Comparison of ENCODE assay signal across 9 cellular contexts in the genomic region with DNA sequence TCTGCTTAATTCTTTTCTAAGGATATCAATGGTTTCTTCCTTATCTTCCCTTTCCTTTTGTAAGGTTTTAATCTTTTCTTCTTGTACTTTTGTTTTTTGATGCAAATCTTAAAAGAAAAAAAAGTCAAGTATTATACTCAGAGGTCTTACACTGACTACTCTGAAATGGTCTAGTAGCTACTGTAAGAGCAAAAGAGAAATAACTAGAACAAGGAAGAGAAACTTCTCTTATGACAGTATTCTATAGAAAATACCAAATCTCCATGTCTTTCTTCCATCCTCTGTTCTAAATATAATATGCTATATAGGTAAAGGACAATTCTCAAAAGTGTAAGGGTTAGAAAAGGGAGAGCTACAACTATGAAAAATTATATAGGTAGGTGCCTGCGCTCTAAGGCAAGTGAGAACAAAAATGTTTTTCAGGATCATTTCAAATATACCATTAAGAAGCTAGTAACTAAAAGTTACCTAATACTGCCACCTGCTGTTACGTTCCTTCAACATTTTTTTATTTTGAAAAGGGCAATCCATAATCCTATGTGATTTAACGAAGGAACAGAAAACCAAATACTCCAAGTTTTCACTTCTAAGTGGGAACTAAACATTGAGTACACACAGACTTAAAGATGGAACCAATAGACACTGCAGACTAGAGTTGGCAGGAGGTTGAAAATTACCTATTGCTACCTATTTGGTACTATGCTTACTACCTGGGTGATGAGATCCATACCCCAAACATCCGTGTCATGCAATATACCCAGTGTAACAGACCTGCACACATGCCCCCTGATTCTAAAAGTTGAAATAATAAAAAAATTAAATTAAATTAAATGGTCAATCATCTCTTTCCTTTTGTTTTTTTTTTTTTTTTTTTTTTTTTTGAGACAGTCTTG. TPM values are rescaled to one million over a fixed set of nuclear protein-coding genes. Genes with fewer than 3 reads are reported as not detected.
DNase-seq lines count a peak whose midpoint lies in the region; ATAC-seq, FAIRE-seq and TF ChIP-seq lines count a peak whose summit lies in the region.
"Had no signal": no experiment of that assay in that cellular context is flagged by ENCODE, and none has a peak within 500 bp of the region (broad histone marks: within the 10 kb centered on the region; RNA-seq: fewer than 3 reads in every experiment).

No MANE protein-coding gene starts in this region.

- H3K27me3 ChIP-seq in bronchial epithelial cell (ENCODE audit: control insufficient read depth, insufficient read depth, low read length) (no peaks in the 10 kb centered on the region), upper lobe of left lung (no peaks in the 10 kb centered on the region)
- H3K27me3 ChIP-seq: BLaER1 had no signal

- intact Hi-C loops in left colon (cut with DNase I, micrococcal nuclease) = loop anchor here in 1 of 2 donors (2.0 kb wide), 1 partner anchor 62 kb away; no protein-coding TSS in a partner anchor

- H3K27ac ChIP-seq in upper lobe of left lung = no peak overlapping the region
- H3K27ac ChIP-seq: BLaER1 had no signal

- peaks cover 0 to 11% (median 5%) of the 10 kb centered on the region in 4 donors for H3K4me1 ChIP-seq in upper lobe of left lung
- H3K4me1 ChIP-seq: BLaER1 had no signal

- no peaks in the 10 kb centered on the region for H3K36me3 ChIP-seq in bronchial epithelial cell (ENCODE audit: control insufficient read depth, insufficient read depth, low read length)
- no peaks in the 10 kb centered on the region for H3K36me3 ChIP-seq in upper lobe of left lung

- no peaks in the 10 kb centered on the region for H3K9me3 ChIP-seq in upper lobe of left lung
- H3K9me3 ChIP-seq: BLaER1 had no signal

- ATAC-seq in HG03108 (IDR thresholded peaks at IDR 0.05; ENCODE audit: unreplicated experiment) = peak; percentile 46
- ATAC-seq in left colon = peak; percentile 30
- peak in 1 of 2 donors; percentile 75 for ATAC-seq in upper lobe of left lung (ENCODE audit: low FRiP score in 2 of 2)

- FAIRE-seq in bronchial epithelial cell (lab: Jason Lieb, UNC) = no peak

- H3K4me3 ChIP-seq in bronchial epithelial cell (ENCODE audit: low read depth, low read length) (no peak overlapping the region), upper lobe of left lung (no peak overlapping the region)
- H3K4me3 ChIP-seq: BLaER1 had no signal

- no peak for TF ChIP-seq POLR2A in upper lobe of left lung (IDR thresholded peaks at IDR 0.05)

- WGBS in upper lobe of left lung, 2 donors = 41 to 43% methylated on average over 4 of the region's 4 CpGs

- DNase-seq in NCI-H187 treated with DMSO at 0.1 percent for 48 hours (lab: John Stamatoyannopoulos, UW) = peak; percentile 6
- no peak for DNase-seq in NCI-H187 (lab: John Stamatoyannopoulos, UW)
- DNase-seq in NCI-H524 treated with DMSO at 0.1 percent for 48 hours (lab: John Stamatoyannopoulos, UW) = peak; percentile 20
- DNase-seq in bronchial epithelial cell (ENCODE audit: low read depth) = peak; percentile 54
- no peak for DNase-seq in left colon
- no peak for DNase-seq in upper lobe of left lung
- DNase-seq in activated CD8-positive, alpha-beta memory T cell treated with anti-CD3 and anti-CD28 coated beads, Interleukin-2, amount 50 U/mL, for 4 hours = no peak

- TF ChIP-seq CTCF in bronchial epithelial cell (IDR thresholded peaks at IDR 0.05; ENCODE audit: insufficient read depth, low read length, severe bottlenecking) = peak; percentile 36
- peak in 5 of 6 experiments; percentile 21 to 67 (median 56) for TF ChIP-seq CTCF in upper lobe of left lung (IDR thresholded peaks at IDR 0.05)

- no peak for TF ChIP-seq EP300 in upper lobe of left lung (IDR thresholded peaks at IDR 0.05)

RNA-seq across cellular contexts. Expression of a gene that starts 36.7 kb away (rescaled TPM):
- 0.79 and 1.5 TPM in 2 replicates for total RNA-seq in bronchial epithelial cell
- 1 to 10 TPM; 3.3 to 5.3 TPM for total RNA-seq in left colon
- 1 to 10 TPM; 1.9 to 7.5 (median 3.8) TPM for total RNA-seq in upper lobe of left lung

RNA-seq across cellular contexts. Expression of a gene that starts 37.0 kb away (rescaled TPM):
- 1.3 and 1.6 TPM in 2 replicates for total RNA-seq in bronchial epithelial cell
- total RNA-seq in left colon = 1 to 10 TPM; 4.9 to 8.0 TPM
- 10 to 100 TPM in 2 of 6 donors, 1 to 10 TPM in 4; 3.4 to 25.0 (median 7.5) TPM for total RNA-seq in upper lobe of left lung

RNA-seq across cellular contexts. Expression of a gene that starts 42.1 kb away (rescaled TPM):
- total RNA-seq in bronchial epithelial cell = under 0.01 TPM in 2 replicates
- under 1 TPM; 0.31 to 0.34 TPM for total RNA-seq in left colon
- total RNA-seq in upper lobe of left lung = 1 to 10 TPM in 3 of 6 donors, under 1 TPM in 3; 0.20 to 7.3 (median 0.93) TPM

Comparison
In these comparisons a context has a peak if more than half of its experiments do, and no peak if none do; other contexts are left out.
1. DNase-seq: peak in NCI-H187 treated with DMSO at 0.1 percent for 48 hours (single experiment), NCI-H524 treated with DMSO at 0.1 percent for 48 hours (single experiment) and bronchial epithelial cell (single experiment); none in NCI-H187 (0 of 2), left colon (0 of 2), upper lobe of left lung (0 of 2) and activated CD8-positive, alpha-beta memory T cell treated with anti-CD3 and anti-CD28 coated beads, Interleukin-2, amount 50 U/mL, for 4 hours (single experiment).